In the genomic region with DNA sequence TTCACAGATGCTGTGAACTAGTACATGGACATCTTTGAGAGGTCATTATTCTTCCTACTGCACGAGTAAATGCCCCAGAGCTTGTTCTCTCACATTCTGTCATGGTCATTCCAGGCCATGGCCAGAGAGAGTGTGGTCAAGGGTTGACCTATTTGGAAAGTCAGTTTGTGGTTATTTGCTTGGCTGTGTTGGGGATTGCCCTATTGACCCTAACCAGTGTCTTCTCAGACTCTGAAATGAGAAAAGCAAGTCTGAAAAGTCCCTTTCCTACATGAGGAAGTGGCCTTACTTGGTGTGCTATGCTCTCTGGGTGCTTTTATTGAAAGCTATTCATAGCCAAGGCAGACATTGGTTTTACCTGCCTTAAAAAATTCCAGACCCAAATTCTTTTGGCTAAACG, we compare ENCODE assay signal across 15 cellular contexts. TPM values are rescaled to one million over a fixed set of nuclear protein-coding genes. Genes with fewer than 3 reads are reported as not detected.
DNase-seq lines count a peak whose midpoint lies in the region; ATAC-seq, FAIRE-seq and TF ChIP-seq lines count a peak whose summit lies in the region.
"Had no signal": no experiment of that assay in that cellular context is flagged by ENCODE, and none has a peak within 500 bp of the region (broad histone marks: within the 10 kb centered on the region; RNA-seq: fewer than 3 reads in every experiment).

No MANE protein-coding gene starts in this region.

- DNase-seq in fibroblast of villous mesenchyme (ENCODE audit: low read depth) (peak; percentile 20), D721Med (ENCODE audit: insufficient read length, low spot score) (no peak), AG20443 (ENCODE audit: low spot score) (no peak), smooth muscle cell (lab: John Stamatoyannopoulos, UW; ENCODE audit: unreplicated experiment) (no peak)
- DNase-seq: activated CD4-positive, alpha-beta memory T cell treated with anti-CD3 and anti-CD28 coated beads for 36 hours; central memory CD4-positive, alpha-beta T cell; NCI-H2029 treated with DMSO at 0.1 percent for 48 hours had no signal

- no peak overlapping the region for H3K27ac ChIP-seq in smooth muscle cell (ENCODE audit: low read depth)
- H3K27ac ChIP-seq: esophagus muscularis mucosa had no signal

- H4K20me1 ChIP-seq in smooth muscle cell (ENCODE audit: low read depth): no peaks in the 10 kb centered on the region

- H3K4me3 ChIP-seq in fibroblast of villous mesenchyme (ENCODE audit: low read depth, low read length) (no peak overlapping the region), smooth muscle cell (no peak overlapping the region)
- H3K4me3 ChIP-seq: esophagus muscularis mucosa, HAP-1 had no signal

- no peak overlapping the region for H3K9ac ChIP-seq in smooth muscle cell (ENCODE audit: low read depth)

- TF ChIP-seq CTCF in fibroblast of villous mesenchyme (IDR thresholded peaks at IDR 0.05; ENCODE audit: insufficient read depth, low read depth, low read length): no peak
- TF ChIP-seq CTCF in D721Med (IDR thresholded peaks at IDR 0.05; ENCODE audit: insufficient read depth, missing control alignments): no peak
- TF ChIP-seq CTCF in smooth muscle cell (IDR thresholded peaks at IDR 0.05; ENCODE audit: borderline replicate concordance, insufficient read depth, poor library complexity, severe bottlenecking): no peak

- H2AFZ ChIP-seq in smooth muscle cell (ENCODE audit: low read depth): no peak overlapping the region

- H3K79me2 ChIP-seq in smooth muscle cell (ENCODE audit: low read depth): no peaks in the 10 kb centered on the region

- no peak overlapping the region for H3K4me2 ChIP-seq in smooth muscle cell

- no peaks in the 10 kb centered on the region for H3F3A ChIP-seq in smooth muscle cell (ENCODE audit: low read depth)

- H3K9me3 ChIP-seq in smooth muscle cell (replicated peaks; ENCODE audit: low read depth): no peaks in the 10 kb centered on the region
- H3K9me3 ChIP-seq: esophagus muscularis mucosa, HAP-1 had no signal

- no peaks in the 10 kb centered on the region for H3K36me3 ChIP-seq in smooth muscle cell (ENCODE audit: low read depth)
- H3K36me3 ChIP-seq: esophagus muscularis mucosa, HAP-1 had no signal

- FAIRE-seq in D721Med (lab: Jason Lieb, UNC): no peak
- FAIRE-seq: HepG2 had no signal

- no peaks in the 10 kb centered on the region for H3K27me3 ChIP-seq in smooth muscle cell (ENCODE audit: low read depth)
- H3K27me3 ChIP-seq: esophagus muscularis mucosa had no signal

- ATAC-seq in GM18519 (IDR thresholded peaks at IDR 0.05; ENCODE audit: low FRiP score, unreplicated experiment): peak; percentile 71
- peak; percentile 72 for ATAC-seq in GM21515 (IDR thresholded peaks at IDR 0.05; ENCODE audit: unreplicated experiment)
- ATAC-seq in HG03108 (IDR thresholded peaks at IDR 0.05; ENCODE audit: unreplicated experiment): peak; percentile 81
- no peak for ATAC-seq in HG03045 (IDR thresholded peaks at IDR 0.05; ENCODE audit: unreplicated experiment)
- ATAC-seq: HepG2 had no signal

- WGBS in smooth muscle cell (ENCODE audit: low lambda C conversion rate): 86% methylated on average over 2 of the region's 2 CpGs

- peaks cover 6% of the 10 kb centered on the region for H3K4me1 ChIP-seq in smooth muscle cell (ENCODE audit: low read depth)

RNA-seq across cellular contexts. Expression of a gene that starts 26.6 kb away (rescaled TPM):
- total RNA-seq in fibroblast of villous mesenchyme (under 0.01 TPM in 2 replicates), smooth muscle cell (0.09 and 0.22 TPM in 2 replicates)
- polyA plus RNA-seq in smooth muscle cell: 0.31 TPM in 1 of 2 replicates, not detected in the other
- total RNA-seq: HepG2 had no signal
- polyA plus RNA-seq: CD14-positive monocyte, HepG2 had no signal
